1 cellular context compared by ENCODE assay signal in the genomic region with DNA sequence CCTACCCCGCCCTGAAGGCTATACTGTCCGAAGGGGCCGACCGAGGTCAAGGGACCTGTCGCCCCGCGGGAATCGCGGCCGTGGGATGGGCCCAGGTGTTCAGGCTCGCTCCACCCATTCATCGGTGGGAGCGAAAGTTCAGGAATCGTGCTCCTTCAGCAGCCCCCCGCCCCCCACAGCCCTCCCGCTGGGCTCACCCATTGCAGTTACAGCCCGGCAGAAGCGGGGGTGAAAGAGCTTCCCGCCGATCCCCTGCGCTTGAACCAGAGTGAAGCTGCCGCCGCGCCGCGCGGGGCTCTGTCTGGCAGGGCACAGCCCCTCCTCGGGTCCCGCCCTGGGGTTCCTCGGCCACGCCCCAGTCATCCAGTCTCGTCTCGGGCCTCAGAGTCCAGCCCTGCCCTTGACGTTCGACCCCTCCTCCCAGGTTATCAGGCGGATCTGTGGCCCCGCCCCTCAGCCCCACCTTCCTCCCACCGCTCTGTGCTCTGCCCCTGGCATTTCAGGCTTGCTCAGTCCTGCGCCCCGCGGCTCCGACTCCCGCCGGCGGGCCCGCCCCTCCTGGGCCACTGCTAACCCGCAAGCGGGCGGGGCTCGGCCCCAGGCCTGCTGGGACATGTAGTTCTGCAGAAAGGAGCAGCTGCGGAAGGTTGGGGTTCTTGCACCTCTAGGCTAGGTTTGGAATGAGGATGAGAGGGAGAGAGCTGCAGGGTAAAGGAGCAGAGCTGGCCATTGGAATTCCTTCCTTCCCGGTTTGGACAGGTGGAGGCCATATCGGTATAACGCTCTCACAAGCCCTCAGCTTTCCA.
TF ChIP-seq lines count a peak whose summit lies in the region.

A gene (minus strand): TSS at position 303 of the 806 bp plus-strand sequence. CDS start 3,955 bp downstream, outside the sequence.

TF ChIP-seq in HepG2, 621 proteins besides CTCF, POLR2A, EP300 and RAD21 (continued from another document and continues in another):
- TF ChIP-seq, protein P1, sequence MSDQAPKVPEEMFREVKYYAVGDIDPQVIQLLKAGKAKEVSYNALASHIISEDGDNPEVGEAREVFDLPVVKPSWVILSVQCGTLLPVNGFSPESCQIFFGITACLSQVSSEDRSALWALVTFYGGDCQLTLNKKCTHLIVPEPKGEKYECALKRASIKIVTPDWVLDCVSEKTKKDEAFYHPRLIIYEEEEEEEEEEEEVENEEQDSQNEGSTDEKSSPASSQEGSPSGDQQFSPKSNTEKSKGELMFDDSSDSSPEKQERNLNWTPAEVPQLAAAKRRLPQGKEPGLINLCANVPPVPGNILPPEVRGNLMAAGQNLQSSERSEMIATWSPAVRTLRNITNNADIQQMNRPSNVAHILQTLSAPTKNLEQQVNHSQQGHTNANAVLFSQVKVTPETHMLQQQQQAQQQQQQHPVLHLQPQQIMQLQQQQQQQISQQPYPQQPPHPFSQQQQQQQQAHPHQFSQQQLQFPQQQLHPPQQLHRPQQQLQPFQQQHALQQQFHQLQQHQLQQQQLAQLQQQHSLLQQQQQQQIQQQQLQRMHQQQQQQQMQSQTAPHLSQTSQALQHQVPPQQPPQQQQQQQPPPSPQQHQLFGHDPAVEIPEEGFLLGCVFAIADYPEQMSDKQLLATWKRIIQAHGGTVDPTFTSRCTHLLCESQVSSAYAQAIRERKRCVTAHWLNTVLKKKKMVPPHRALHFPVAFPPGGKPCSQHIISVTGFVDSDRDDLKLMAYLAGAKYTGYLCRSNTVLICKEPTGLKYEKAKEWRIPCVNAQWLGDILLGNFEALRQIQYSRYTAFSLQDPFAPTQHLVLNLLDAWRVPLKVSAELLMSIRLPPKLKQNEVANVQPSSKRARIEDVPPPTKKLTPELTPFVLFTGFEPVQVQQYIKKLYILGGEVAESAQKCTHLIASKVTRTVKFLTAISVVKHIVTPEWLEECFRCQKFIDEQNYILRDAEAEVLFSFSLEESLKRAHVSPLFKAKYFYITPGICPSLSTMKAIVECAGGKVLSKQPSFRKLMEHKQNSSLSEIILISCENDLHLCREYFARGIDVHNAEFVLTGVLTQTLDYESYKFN (CRISPR knock-in tag; conservative IDR thresholded peaks at IDR 0.05) = peak; percentile 77
- no peak for TF ChIP-seq ZNF746 (CRISPR knock-in tag; IDR thresholded peaks at IDR 0.05)
- no peak; the same call in 1 of the 2 replicates for TF ChIP-seq ZNF780A (CRISPR knock-in tag; IDR thresholded peaks at IDR 0.05)
- no peak for TF ChIP-seq PAX8 (CRISPR knock-in tag; IDR thresholded peaks at IDR 0.05; ENCODE audit: borderline replicate concordance)
- no peak for TF ChIP-seq ETV6 (CRISPR knock-in tag; conservative IDR thresholded peaks at IDR 0.05)
- no peak for TF ChIP-seq MBNL3 (CRISPR knock-in tag; conservative IDR thresholded peaks at IDR 0.05)
- no peak for TF ChIP-seq TBP (CRISPR knock-in tag; IDR thresholded peaks at IDR 0.05)
- TF ChIP-seq, protein P2, sequence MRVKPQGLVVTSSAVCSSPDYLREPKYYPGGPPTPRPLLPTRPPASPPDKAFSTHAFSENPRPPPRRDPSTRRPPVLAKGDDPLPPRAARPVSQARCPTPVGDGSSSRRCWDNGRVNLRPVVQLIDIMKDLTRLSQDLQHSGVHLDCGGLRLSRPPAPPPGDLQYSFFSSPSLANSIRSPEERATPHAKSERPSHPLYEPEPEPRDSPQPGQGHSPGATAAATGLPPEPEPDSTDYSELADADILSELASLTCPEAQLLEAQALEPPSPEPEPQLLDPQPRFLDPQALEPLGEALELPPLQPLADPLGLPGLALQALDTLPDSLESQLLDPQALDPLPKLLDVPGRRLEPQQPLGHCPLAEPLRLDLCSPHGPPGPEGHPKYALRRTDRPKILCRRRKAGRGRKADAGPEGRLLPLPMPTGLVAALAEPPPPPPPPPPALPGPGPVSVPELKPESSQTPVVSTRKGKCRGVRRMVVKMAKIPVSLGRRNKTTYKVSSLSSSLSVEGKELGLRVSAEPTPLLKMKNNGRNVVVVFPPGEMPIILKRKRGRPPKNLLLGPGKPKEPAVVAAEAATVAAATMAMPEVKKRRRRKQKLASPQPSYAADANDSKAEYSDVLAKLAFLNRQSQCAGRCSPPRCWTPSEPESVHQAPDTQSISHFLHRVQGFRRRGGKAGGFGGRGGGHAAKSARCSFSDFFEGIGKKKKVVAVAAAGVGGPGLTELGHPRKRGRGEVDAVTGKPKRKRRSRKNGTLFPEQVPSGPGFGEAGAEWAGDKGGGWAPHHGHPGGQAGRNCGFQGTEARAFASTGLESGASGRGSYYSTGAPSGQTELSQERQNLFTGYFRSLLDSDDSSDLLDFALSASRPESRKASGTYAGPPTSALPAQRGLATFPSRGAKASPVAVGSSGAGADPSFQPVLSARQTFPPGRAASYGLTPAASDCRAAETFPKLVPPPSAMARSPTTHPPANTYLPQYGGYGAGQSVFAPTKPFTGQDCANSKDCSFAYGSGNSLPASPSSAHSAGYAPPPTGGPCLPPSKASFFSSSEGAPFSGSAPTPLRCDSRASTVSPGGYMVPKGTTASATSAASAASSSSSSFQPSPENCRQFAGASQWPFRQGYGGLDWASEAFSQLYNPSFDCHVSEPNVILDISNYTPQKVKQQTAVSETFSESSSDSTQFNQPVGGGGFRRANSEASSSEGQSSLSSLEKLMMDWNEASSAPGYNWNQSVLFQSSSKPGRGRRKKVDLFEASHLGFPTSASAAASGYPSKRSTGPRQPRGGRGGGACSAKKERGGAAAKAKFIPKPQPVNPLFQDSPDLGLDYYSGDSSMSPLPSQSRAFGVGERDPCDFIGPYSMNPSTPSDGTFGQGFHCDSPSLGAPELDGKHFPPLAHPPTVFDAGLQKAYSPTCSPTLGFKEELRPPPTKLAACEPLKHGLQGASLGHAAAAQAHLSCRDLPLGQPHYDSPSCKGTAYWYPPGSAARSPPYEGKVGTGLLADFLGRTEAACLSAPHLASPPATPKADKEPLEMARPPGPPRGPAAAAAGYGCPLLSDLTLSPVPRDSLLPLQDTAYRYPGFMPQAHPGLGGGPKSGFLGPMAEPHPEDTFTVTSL (CRISPR knock-in tag; IDR thresholded peaks at IDR 0.05; ENCODE audit: borderline replicate concordance) = peak; percentile 31
- no peak for TF ChIP-seq ZNF343 (CRISPR knock-in tag; IDR thresholded peaks at IDR 0.05)
- TF ChIP-seq HES4 (CRISPR knock-in tag; IDR thresholded peaks at IDR 0.05; ENCODE audit: borderline replicate concordance) = no peak
- TF ChIP-seq, protein P3, sequence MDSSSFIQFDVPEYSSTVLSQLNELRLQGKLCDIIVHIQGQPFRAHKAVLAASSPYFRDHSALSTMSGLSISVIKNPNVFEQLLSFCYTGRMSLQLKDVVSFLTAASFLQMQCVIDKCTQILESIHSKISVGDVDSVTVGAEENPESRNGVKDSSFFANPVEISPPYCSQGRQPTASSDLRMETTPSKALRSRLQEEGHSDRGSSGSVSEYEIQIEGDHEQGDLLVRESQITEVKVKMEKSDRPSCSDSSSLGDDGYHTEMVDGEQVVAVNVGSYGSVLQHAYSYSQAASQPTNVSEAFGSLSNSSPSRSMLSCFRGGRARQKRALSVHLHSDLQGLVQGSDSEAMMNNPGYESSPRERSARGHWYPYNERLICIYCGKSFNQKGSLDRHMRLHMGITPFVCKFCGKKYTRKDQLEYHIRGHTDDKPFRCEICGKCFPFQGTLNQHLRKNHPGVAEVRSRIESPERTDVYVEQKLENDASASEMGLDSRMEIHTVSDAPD (CRISPR knock-in tag; IDR thresholded peaks at IDR 0.05) = no peak
- TF ChIP-seq, protein P4, sequence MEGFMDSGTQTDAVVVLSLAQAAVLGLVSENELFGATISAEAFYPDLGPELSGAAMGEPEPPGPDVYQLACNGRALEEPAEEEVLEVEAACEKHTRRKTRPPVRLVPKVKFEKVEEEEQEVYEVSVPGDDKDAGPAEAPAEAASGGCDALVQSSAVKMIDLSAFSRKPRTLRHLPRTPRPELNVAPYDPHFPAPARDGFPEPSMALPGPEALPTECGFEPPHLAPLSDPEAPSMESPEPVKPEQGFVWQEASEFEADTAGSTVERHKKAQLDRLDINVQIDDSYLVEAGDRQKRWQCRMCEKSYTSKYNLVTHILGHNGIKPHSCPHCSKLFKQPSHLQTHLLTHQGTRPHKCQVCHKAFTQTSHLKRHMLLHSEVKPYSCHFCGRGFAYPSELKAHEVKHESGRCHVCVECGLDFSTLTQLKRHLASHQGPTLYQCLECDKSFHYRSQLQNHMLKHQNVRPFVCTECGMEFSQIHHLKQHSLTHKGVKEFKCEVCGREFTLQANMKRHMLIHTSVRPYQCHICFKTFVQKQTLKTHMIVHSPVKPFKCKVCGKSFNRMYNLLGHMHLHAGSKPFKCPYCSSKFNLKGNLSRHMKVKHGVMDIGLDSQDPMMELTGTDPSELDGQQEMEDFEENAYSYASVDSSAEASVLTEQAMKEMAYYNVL (CRISPR knock-in tag; IDR thresholded peaks at IDR 0.05; ENCODE audit: borderline replicate concordance) = peak; percentile 23; the same call in 1 of the 2 replicates
- TF ChIP-seq MYC (CRISPR knock-in tag; IDR thresholded peaks at IDR 0.05; ENCODE audit: borderline replicate concordance) = peak; percentile 74; the same call in 1 of the 2 replicates
- no peak for TF ChIP-seq RNF2 (conservative IDR thresholded peaks at IDR 0.05; ENCODE audit: low read depth)
- TF ChIP-seq ZNF589 (CRISPR knock-in tag; conservative IDR thresholded peaks at IDR 0.05) = no peak; the same call in 1 of the 2 replicates
- TF ChIP-seq, protein P5, sequence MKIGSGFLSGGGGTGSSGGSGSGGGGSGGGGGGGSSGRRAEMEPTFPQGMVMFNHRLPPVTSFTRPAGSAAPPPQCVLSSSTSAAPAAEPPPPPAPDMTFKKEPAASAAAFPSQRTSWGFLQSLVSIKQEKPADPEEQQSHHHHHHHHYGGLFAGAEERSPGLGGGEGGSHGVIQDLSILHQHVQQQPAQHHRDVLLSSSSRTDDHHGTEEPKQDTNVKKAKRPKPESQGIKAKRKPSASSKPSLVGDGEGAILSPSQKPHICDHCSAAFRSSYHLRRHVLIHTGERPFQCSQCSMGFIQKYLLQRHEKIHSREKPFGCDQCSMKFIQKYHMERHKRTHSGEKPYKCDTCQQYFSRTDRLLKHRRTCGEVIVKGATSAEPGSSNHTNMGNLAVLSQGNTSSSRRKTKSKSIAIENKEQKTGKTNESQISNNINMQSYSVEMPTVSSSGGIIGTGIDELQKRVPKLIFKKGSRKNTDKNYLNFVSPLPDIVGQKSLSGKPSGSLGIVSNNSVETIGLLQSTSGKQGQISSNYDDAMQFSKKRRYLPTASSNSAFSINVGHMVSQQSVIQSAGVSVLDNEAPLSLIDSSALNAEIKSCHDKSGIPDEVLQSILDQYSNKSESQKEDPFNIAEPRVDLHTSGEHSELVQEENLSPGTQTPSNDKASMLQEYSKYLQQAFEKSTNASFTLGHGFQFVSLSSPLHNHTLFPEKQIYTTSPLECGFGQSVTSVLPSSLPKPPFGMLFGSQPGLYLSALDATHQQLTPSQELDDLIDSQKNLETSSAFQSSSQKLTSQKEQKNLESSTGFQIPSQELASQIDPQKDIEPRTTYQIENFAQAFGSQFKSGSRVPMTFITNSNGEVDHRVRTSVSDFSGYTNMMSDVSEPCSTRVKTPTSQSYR (CRISPR knock-in tag; IDR thresholded peaks at IDR 0.05; ENCODE audit: borderline replicate concordance) = peak; percentile 66; the same call in 1 of the 2 replicates
- TF ChIP-seq, protein P6, sequence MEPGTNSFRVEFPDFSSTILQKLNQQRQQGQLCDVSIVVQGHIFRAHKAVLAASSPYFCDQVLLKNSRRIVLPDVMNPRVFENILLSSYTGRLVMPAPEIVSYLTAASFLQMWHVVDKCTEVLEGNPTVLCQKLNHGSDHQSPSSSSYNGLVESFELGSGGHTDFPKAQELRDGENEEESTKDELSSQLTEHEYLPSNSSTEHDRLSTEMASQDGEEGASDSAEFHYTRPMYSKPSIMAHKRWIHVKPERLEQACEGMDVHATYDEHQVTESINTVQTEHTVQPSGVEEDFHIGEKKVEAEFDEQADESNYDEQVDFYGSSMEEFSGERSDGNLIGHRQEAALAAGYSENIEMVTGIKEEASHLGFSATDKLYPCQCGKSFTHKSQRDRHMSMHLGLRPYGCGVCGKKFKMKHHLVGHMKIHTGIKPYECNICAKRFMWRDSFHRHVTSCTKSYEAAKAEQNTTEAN (CRISPR knock-in tag; conservative IDR thresholded peaks at IDR 0.05) = 0 out of 2 replicates have a peak, but pooled peaks have one; percentile 20
- TF ChIP-seq ZNF567 (CRISPR knock-in tag; IDR thresholded peaks at IDR 0.05; ENCODE audit: borderline replicate concordance) = no peak; the same call in 1 of the 2 replicates
- TF ChIP-seq, protein P7, sequence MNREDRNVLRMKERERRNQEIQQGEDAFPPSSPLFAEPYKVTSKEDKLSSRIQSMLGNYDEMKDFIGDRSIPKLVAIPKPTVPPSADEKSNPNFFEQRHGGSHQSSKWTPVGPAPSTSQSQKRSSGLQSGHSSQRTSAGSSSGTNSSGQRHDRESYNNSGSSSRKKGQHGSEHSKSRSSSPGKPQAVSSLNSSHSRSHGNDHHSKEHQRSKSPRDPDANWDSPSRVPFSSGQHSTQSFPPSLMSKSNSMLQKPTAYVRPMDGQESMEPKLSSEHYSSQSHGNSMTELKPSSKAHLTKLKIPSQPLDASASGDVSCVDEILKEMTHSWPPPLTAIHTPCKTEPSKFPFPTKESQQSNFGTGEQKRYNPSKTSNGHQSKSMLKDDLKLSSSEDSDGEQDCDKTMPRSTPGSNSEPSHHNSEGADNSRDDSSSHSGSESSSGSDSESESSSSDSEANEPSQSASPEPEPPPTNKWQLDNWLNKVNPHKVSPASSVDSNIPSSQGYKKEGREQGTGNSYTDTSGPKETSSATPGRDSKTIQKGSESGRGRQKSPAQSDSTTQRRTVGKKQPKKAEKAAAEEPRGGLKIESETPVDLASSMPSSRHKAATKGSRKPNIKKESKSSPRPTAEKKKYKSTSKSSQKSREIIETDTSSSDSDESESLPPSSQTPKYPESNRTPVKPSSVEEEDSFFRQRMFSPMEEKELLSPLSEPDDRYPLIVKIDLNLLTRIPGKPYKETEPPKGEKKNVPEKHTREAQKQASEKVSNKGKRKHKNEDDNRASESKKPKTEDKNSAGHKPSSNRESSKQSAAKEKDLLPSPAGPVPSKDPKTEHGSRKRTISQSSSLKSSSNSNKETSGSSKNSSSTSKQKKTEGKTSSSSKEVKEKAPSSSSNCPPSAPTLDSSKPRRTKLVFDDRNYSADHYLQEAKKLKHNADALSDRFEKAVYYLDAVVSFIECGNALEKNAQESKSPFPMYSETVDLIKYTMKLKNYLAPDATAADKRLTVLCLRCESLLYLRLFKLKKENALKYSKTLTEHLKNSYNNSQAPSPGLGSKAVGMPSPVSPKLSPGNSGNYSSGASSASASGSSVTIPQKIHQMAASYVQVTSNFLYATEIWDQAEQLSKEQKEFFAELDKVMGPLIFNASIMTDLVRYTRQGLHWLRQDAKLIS (CRISPR knock-in tag; IDR thresholded peaks at IDR 0.05) = no peak
- TF ChIP-seq, protein P8, sequence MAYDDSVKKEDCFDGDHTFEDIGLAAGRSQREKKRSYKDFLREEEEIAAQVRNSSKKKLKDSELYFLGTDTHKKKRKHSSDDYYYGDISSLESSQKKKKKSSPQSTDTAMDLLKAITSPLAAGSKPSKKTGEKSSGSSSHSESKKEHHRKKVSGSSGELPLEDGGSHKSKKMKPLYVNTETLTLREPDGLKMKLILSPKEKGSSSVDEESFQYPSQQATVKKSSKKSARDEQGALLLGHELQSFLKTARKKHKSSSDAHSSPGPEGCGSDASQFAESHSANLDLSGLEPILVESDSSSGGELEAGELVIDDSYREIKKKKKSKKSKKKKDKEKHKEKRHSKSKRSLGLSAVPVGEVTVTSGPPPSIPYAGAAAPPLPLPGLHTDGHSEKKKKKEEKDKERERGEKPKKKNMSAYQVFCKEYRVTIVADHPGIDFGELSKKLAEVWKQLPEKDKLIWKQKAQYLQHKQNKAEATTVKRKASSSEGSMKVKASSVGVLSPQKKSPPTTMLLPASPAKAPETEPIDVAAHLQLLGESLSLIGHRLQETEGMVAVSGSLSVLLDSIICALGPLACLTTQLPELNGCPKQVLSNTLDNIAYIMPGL (CRISPR knock-in tag; IDR thresholded peaks at IDR 0.05; ENCODE audit: borderline replicate concordance in 1 of 2, low read depth in 1 of 2) = peak in 1 of 2 experiments; percentile 44; a peak in 1 of 4 replicates
- TF ChIP-seq KDM1A (CRISPR knock-in tag; IDR thresholded peaks at IDR 0.05) = no peak
